In genomic region chr2:6067806-6068205, GRCh38 we compare ENCODE assay signal across 23 cellular contexts.
"Had no signal": no experiment of that assay in that cellular context is flagged by ENCODE, and none has a peak within 500 bp of the region (broad histone marks: within the 10 kb centered on the region; RNA-seq: fewer than 3 reads in every experiment).

No MANE protein-coding gene starts in this region.

- H3K27ac ChIP-seq: epithelial cell of prostate, left ventricle myocardium inferior, neutrophil, skin epidermis, thoracic aorta, uterus, WERI-Rb-1 had no signal

- H3K27me3 ChIP-seq: neutrophil, uterus had no signal

- H3K4me1 ChIP-seq: left ventricle myocardium inferior, uterus had no signal

- H3K9me3 ChIP-seq: left ventricle myocardium inferior, neutrophil, thoracic aorta, uterus had no signal

- H3K36me3 ChIP-seq: left ventricle myocardium inferior, neutrophil, thoracic aorta, uterus, WERI-Rb-1 had no signal

- DNase-seq: activated CD4-positive, alpha-beta memory T cell treated with anti-CD3 and anti-CD28 coated beads, Interleukin-2, amount 10 ng/mL, durations not matched to agents 7 days and 5 days; activated CD4-positive, alpha-beta T cell treated with anti-CD3 and anti-CD28 coated beads, Interleukin-2, amount 10 ng/mL, durations not matched to agents 24 days and 14 days; activated CD8-positive, alpha-beta memory T cell treated with anti-CD3 and anti-CD28 coated beads, Interleukin-2, amount 50 U/mL, for 48 hours; activated gamma-delta T cell treated with Interleukin-2 at 50 U/mL for 16 hours; activated naive CD4-positive, alpha-beta T cell treated with anti-CD3 and anti-CD28 coated beads, Interleukin-2, amount 50 U/mL, for 16 hours; activated T-cell treated with anti-CD3 and anti-CD28 coated beads, Interleukin-2, amount 50 U/mL, for 24 hours; amniotic stem cell; islet precursor cell; left ventricle myocardium inferior; mesendoderm; natural killer cell; stimulated activated CD4-positive, alpha-beta T cell treated with anti-CD3 and anti-CD28 coated beads, Interleukin-4, amount 100 ng/mL, for 24 hours; uterus; WERI-Rb-1 had no signal

- ATAC-seq: activated CD4-positive, CD25-positive, alpha-beta regulatory T cell treated with anti-CD3 and anti-CD28 coated beads, Interleukin-2, amount 50 U/mL, for 24 hours; activated T-helper 17 cell treated with anti-CD3 and anti-CD28 coated beads, Interleukin-2, amount 50 U/mL, for 72 hours; natural killer cell; sciatic nerve; stimulated activated effector memory CD8-positive, alpha-beta T cell treated with anti-CD3 and anti-CD28 coated beads, Interleukin-12 subunit alpha, Interleukin-12 subunit beta, amount 100 ng/mL, for 72 hours had no signal

- H3K4me3 ChIP-seq: left ventricle myocardium inferior, lung, skin epidermis, thoracic aorta, uterus had no signal
